In the genomic region with DNA sequence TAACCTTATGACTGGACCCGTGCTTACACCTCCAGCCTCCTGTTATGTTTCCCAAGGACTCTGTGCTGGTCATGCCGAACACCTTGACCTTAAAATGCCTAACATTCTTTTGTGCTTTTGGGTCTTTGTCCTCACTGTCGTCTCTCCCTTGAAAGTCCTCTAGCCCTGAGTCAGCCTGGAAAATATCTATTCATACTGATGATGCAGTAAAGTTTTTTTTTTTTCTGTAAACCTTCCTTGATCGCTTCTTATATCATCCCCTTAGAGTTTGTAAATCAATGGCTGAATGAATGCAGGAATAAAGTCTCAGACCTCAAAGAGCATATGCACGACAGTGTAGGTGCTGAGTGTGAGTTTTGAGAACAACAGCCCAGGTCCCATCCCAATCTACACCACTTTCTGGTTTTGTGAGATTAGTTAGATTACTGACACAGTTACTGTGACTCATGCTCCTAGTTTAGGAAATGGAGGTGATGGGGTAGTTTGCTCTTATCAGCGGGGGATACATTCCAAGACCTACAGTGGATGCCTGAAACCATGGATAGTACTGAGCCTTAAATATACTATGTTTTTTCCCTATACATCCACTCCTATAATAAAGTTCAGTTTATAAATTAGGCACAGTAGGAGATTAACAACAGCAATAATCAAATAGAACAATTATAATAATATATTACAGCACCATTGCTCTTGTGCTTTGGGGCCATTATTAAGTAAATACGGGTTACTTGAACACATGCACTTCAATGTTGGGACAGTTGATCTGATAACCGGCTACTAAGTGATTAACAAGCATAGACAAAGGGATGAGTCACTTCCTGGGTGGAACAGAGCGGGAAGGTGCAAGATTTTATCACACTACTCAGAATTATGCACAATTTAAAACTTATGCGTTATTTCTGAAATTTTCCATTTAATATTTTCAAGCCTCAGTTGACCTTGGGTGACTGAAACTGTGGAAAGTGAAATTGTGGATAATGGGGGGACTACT, we compare ENCODE assay signal across 1 cellular context.
TF ChIP-seq lines count a peak whose summit lies in the region.

No MANE protein-coding gene starts in this region.

TF ChIP-seq in K562, 482 proteins besides CTCF, POLR2A, EP300 and RAD21 (continued from another document):
- no peak for TF ChIP-seq BDP1 (IDR thresholded peaks at IDR 0.05; ENCODE audit: insufficient read depth, insufficient read length)
- TF ChIP-seq ZNF408 (CRISPR knock-in tag; IDR thresholded peaks at IDR 0.05; ENCODE audit: low read depth): no peak
- no peak for TF ChIP-seq SNRNP70 (optimal IDR thresholded peaks at IDR 0.05; ENCODE audit: low read depth, low read length)
- TF ChIP-seq BHLHE40 (IDR thresholded peaks at IDR 0.05; ENCODE audit: low read length): no peak
- TF ChIP-seq ZNF316 (IDR thresholded peaks at IDR 0.05): peak; percentile 65
- TF ChIP-seq SP1 (CRISPR knock-in tag; IDR thresholded peaks at IDR 0.05): 0 out of 2 replicates have a peak, but pooled peaks have one; percentile 46
- no peak for TF ChIP-seq GABPB1 (CRISPR knock-in tag; IDR thresholded peaks at IDR 0.05)
- TF ChIP-seq, protein P1, sequence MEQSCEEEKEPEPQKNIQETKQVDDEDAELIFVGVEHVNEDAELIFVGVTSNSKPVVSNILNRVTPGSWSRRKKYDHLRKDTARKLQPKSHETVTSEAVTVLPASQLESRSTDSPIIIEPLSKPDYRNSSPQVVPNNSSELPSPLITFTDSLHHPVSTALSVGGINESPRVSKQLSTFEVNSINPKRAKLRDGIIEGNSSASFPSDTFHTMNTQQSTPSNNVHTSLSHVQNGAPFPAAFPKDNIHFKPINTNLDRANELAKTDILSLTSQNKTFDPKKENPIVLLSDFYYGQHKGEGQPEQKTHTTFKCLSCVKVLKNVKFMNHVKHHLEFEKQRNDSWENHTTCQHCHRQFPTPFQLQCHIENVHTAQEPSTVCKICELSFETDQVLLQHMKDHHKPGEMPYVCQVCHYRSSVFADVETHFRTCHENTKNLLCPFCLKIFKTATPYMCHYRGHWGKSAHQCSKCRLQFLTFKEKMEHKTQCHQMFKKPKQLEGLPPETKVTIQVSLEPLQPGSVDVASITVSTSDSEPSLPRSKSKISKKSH (CRISPR knock-in tag; IDR thresholded peaks at IDR 0.05): no peak
- no peak for TF ChIP-seq MED1 (CRISPR knock-in tag; IDR thresholded peaks at IDR 0.05; ENCODE audit: borderline replicate concordance)
- no peak for TF ChIP-seq ETS1 (conservative IDR thresholded peaks at IDR 0.05; ENCODE audit: control insufficient read depth, low read depth, low read length)
- TF ChIP-seq MAFF (IDR thresholded peaks at IDR 0.05; ENCODE audit: low read length): peak; percentile 9; the same call in 1 of the 2 replicates
- no peak for TF ChIP-seq BRD4 (IDR thresholded peaks at IDR 0.05)
- TF ChIP-seq, protein P2, sequence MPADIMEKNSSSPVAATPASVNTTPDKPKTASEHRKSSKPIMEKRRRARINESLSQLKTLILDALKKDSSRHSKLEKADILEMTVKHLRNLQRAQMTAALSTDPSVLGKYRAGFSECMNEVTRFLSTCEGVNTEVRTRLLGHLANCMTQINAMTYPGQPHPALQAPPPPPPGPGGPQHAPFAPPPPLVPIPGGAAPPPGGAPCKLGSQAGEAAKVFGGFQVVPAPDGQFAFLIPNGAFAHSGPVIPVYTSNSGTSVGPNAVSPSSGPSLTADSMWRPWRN (IDR thresholded peaks at IDR 0.05; ENCODE audit: low read depth): 0 out of 2 replicates have a peak, but pooled peaks have one; percentile 9
- no peak for TF ChIP-seq CHD1 (IDR thresholded peaks at IDR 0.05; ENCODE audit: low read length)
- TF ChIP-seq ZBTB26 (CRISPR knock-in tag; IDR thresholded peaks at IDR 0.05): no peak
- TF ChIP-seq, protein P3, sequence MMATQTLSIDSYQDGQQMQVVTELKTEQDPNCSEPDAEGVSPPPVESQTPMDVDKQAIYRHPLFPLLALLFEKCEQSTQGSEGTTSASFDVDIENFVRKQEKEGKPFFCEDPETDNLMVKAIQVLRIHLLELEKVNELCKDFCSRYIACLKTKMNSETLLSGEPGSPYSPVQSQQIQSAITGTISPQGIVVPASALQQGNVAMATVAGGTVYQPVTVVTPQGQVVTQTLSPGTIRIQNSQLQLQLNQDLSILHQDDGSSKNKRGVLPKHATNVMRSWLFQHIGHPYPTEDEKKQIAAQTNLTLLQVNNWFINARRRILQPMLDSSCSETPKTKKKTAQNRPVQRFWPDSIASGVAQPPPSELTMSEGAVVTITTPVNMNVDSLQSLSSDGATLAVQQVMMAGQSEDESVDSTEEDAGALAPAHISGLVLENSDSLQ (IDR thresholded peaks at IDR 0.05): peak; percentile 27; the same call in 1 of the 2 replicates
- no peak for TF ChIP-seq KDM4B (IDR thresholded peaks at IDR 0.05; ENCODE audit: borderline replicate concordance in 2 of 2, low read depth in 1 of 2)
- TF ChIP-seq ZFX (CRISPR knock-in tag; IDR thresholded peaks at IDR 0.05): 0 out of 2 replicates have a peak, but pooled peaks have one; percentile 21
- no peak for TF ChIP-seq POLR2AphosphoS2 (IDR thresholded peaks at IDR 0.05; ENCODE audit: low read length)
- peak; percentile 92 for TF ChIP-seq TEAD4 (IDR thresholded peaks at IDR 0.05; ENCODE audit: low read length)
- TF ChIP-seq TEAD4 (CRISPR knock-in tag; IDR thresholded peaks at IDR 0.05; ENCODE audit: borderline replicate concordance): no peak
- TF ChIP-seq MTA2 (IDR thresholded peaks at IDR 0.05; ENCODE audit: low read depth): peak; percentile 30; the same call in 1 of the 2 replicates
- peak in 1 of 2 experiments; percentile 67; a peak in 1 of 4 replicates for TF ChIP-seq ARNT (IDR thresholded peaks at IDR 0.05)
- no peak; the same call in 1 of the 2 replicates for TF ChIP-seq CREB1 (IDR thresholded peaks at IDR 0.05)
- TF ChIP-seq CREB1 (CRISPR knock-in tag; IDR thresholded peaks at IDR 0.05): no peak
- no peak for TF ChIP-seq ZNF239 (CRISPR knock-in tag; IDR thresholded peaks at IDR 0.05)
- TF ChIP-seq, protein P4, sequence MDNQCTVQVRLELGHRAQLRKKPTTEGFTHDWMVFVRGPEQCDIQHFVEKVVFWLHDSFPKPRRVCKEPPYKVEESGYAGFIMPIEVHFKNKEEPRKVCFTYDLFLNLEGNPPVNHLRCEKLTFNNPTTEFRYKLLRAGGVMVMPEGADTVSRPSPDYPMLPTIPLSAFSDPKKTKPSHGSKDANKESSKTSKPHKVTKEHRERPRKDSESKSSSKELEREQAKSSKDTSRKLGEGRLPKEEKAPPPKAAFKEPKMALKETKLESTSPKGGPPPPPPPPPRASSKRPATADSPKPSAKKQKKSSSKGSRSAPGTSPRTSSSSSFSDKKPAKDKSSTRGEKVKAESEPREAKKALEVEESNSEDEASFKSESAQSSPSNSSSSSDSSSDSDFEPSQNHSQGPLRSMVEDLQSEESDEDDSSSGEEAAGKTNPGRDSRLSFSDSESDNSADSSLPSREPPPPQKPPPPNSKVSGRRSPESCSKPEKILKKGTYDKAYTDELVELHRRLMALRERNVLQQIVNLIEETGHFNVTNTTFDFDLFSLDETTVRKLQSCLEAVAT (IDR thresholded peaks at IDR 0.05): 0 out of 4 replicates have a peak, but pooled peaks of 1 of the 2 experiments have one; percentile 16
- TF ChIP-seq ZNF436 (CRISPR knock-in tag; IDR thresholded peaks at IDR 0.05): no peak
- no peak for TF ChIP-seq ZNF12 (CRISPR knock-in tag; IDR thresholded peaks at IDR 0.05)
- no peak for TF ChIP-seq CHD2 (IDR thresholded peaks at IDR 0.05; ENCODE audit: low read depth, low read length)
- no peak for TF ChIP-seq SMAD4 (CRISPR knock-in tag; conservative IDR thresholded peaks at IDR 0.05)
- peak; percentile 54 for TF ChIP-seq RBM25 (IDR thresholded peaks at IDR 0.05; ENCODE audit: low read depth, low read length, severe bottlenecking)
- TF ChIP-seq ZNF124 (CRISPR knock-in tag; IDR thresholded peaks at IDR 0.05): no peak
- TF ChIP-seq PRMT5 (CRISPR knock-in tag; IDR thresholded peaks at IDR 0.05): no peak
- no peak for TF ChIP-seq ZNF699 (CRISPR knock-in tag; IDR thresholded peaks at IDR 0.05; ENCODE audit: insufficient replicate concordance)
- TF ChIP-seq NONO (IDR thresholded peaks at IDR 0.05; ENCODE audit: low read depth in 2 of 2, low read length in 1 of 2): no peak
- no peak for TF ChIP-seq ZNF75A (CRISPR knock-in tag; IDR thresholded peaks at IDR 0.05)
- TF ChIP-seq TEAD2 (tag; IDR thresholded peaks at IDR 0.05): peak; percentile 79; the same call in 1 of the 2 replicates
- TF ChIP-seq, protein P5, sequence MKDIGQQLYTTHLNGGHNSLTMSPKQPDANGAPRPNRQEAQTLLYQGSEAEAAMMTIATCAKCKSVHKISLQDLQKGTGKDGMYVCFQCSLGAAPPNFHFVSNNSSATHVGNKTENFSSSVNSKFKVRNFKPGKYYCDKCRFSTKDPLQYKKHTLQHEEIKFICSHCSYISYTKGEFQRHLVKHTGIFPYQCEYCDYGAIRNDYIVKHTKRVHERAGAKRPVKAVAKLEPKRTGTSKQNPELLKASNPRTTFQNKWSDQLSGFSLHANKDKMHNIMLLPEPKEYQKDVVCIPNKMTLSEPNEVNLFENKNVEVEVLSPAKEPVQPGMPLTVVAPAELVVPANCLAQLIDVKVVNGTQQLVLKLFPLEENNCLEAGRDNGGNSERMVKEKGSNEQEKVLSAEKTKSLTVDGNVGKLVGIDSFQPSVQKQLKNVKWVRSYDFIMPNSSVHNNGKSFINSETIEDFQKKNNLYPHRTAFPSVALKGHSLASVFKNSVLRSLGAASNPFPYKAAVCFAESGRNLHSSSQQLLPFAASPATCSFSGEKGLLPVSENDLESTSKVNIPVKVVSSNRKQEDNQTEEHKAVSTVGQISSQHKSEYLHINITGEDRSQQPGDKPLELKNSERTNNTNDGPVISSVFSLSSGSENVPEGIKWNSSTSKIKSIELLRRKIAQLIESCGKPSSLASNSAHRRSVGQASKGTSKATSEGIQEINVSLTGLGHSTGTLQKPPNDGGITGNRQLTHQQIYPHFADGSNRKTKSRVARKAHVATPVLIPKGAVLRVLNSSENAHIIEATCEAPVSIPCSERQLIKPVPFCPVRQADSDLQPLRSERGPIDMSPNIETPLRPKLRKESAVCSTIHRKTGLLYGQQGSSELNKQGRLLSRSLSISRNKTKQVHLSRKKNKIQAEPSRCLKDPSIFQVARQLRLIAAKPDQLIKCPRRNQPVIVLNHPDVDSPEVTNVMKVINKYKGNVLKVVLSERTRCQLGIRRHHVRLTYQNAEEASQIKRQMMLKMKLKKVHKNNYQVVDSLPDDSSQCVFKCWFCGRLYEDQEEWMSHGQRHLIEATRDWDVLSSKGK (CRISPR knock-in tag; IDR thresholded peaks at IDR 0.05): no peak
- peak; percentile 80 for TF ChIP-seq DACH1 (IDR thresholded peaks at IDR 0.05; ENCODE audit: partially characterized antibody)
- TF ChIP-seq, protein P6, sequence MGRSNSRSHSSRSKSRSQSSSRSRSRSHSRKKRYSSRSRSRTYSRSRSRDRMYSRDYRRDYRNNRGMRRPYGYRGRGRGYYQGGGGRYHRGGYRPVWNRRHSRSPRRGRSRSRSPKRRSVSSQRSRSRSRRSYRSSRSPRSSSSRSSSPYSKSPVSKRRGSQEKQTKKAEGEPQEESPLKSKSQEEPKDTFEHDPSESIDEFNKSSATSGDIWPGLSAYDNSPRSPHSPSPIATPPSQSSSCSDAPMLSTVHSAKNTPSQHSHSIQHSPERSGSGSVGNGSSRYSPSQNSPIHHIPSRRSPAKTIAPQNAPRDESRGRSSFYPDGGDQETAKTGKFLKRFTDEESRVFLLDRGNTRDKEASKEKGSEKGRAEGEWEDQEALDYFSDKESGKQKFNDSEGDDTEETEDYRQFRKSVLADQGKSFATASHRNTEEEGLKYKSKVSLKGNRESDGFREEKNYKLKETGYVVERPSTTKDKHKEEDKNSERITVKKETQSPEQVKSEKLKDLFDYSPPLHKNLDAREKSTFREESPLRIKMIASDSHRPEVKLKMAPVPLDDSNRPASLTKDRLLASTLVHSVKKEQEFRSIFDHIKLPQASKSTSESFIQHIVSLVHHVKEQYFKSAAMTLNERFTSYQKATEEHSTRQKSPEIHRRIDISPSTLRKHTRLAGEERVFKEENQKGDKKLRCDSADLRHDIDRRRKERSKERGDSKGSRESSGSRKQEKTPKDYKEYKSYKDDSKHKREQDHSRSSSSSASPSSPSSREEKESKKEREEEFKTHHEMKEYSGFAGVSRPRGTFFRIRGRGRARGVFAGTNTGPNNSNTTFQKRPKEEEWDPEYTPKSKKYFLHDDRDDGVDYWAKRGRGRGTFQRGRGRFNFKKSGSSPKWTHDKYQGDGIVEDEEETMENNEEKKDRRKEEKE (IDR thresholded peaks at IDR 0.05; ENCODE audit: borderline replicate concordance in 1 of 2, control insufficient read depth in 1 of 2, low read depth in 2 of 2, low read length in 1 of 2): 0 out of 4 replicates have a peak, but pooled peaks of 1 of the 2 experiments have one; percentile 37
- no peak for TF ChIP-seq HIVEP1 (CRISPR knock-in tag; IDR thresholded peaks at IDR 0.05)
- TF ChIP-seq SETDB1 (IDR thresholded peaks at IDR 0.05; ENCODE audit: low read length): no peak
- TF ChIP-seq FOXA3 (CRISPR knock-in tag; conservative IDR thresholded peaks at IDR 0.05 in 1 of 2, IDR thresholded peaks at IDR 0.05 in 1 of 2): peak; percentile 80 to 95; a peak in 3 of 4 replicates
- TF ChIP-seq, protein P7, sequence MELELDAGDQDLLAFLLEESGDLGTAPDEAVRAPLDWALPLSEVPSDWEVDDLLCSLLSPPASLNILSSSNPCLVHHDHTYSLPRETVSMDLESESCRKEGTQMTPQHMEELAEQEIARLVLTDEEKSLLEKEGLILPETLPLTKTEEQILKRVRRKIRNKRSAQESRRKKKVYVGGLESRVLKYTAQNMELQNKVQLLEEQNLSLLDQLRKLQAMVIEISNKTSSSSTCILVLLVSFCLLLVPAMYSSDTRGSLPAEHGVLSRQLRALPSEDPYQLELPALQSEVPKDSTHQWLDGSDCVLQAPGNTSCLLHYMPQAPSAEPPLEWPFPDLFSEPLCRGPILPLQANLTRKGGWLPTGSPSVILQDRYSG (tag; conservative IDR thresholded peaks at IDR 0.05; ENCODE audit: low read depth): no peak
